In genomic region chr10:21500578-21500910, GRCh38 we compare ENCODE assay signal across 12 cellular contexts. TPM values are rescaled to one million over a fixed set of nuclear protein-coding genes. Genes with fewer than 3 reads are reported as not detected.
DNase-seq lines count a peak whose midpoint lies in the region; ATAC-seq and TF ChIP-seq lines count a peak whose summit lies in the region.
"Had no signal": no experiment of that assay in that cellular context is flagged by ENCODE, and none has a peak within 500 bp of the region (broad histone marks: within the 10 kb centered on the region; RNA-seq: fewer than 3 reads in every experiment).

No MANE protein-coding gene starts in this region.

- no peaks in the 10 kb centered on the region for H3K36me3 ChIP-seq in liver (ENCODE audit: control insufficient read depth in 4 of 4, insufficient read depth in 3 of 4, low read depth in 1 of 4, low read length in 3 of 4)
- no peaks in the 10 kb centered on the region for H3K36me3 ChIP-seq in skeletal muscle satellite cell (ENCODE audit: insufficient read depth, low read length)
- no peaks in the 10 kb centered on the region for H3K36me3 ChIP-seq in colonic mucosa

- peaks cover 5 to 80% (median 57%) of the 10 kb centered on the region in 4 donors for H3K4me1 ChIP-seq in liver (ENCODE audit: control insufficient read depth in 4 of 4, insufficient read depth in 4 of 4, low read length in 3 of 4)
- peaks cover 3% of the 10 kb centered on the region for H3K4me1 ChIP-seq in skeletal muscle satellite cell (ENCODE audit: control insufficient read depth, insufficient read depth, low read length)
- no peaks in the 10 kb centered on the region for H3K4me1 ChIP-seq in colonic mucosa

- DNase-seq in globus pallidus (ENCODE audit: low spot score) (no peak), SK-N-DZ (ENCODE audit: low spot score) (no peak), colonic mucosa (no peak)
- DNase-seq: kidney glomerular epithelial cell, NCI-H226, occipital lobe had no signal

- TF ChIP-seq CTCF in GM12875 (IDR thresholded peaks at IDR 0.05; ENCODE audit: borderline replicate concordance, insufficient read depth, low read depth, low read length) = no peak
- no peak for TF ChIP-seq CTCF in brain (conservative IDR thresholded peaks at IDR 0.05)
- TF ChIP-seq CTCF in liver (IDR thresholded peaks at IDR 0.05; ENCODE audit: low read depth, low read length, missing input control) = no peak
- TF ChIP-seq CTCF in colonic mucosa (IDR thresholded peaks at IDR 0.05) = no peak

- H3K9me3 ChIP-seq in liver (ENCODE audit: control insufficient read depth in 4 of 4, low read length in 3 of 4) (no peaks in the 10 kb centered on the region), skeletal muscle satellite cell (replicated peaks; ENCODE audit: low read length) (no peaks in the 10 kb centered on the region), colonic mucosa (no peaks in the 10 kb centered on the region)

- peak overlapping the region; percentile 63 for H3K4me2 ChIP-seq in skeletal muscle satellite cell (ENCODE audit: low read length)

- H3K36me3 Mint-ChIP-seq in brain = no peaks in the 10 kb centered on the region
- H3K36me3 Mint-ChIP-seq: activated naive CD4-positive, alpha-beta T cell treated with anti-CD3 and anti-CD28 coated beads, Interleukin-2, amount 10 ng/mL, durations not matched to agents 7 days and 5 days had no signal

- H3K9ac ChIP-seq in liver (ENCODE audit: low read depth in 1 of 2, low read length in 2 of 2) = peak overlapping the region in 1 of 2 donors; percentile 49
- no peak overlapping the region for H3K9ac ChIP-seq in skeletal muscle satellite cell (ENCODE audit: low read depth, low read length)
- no peak overlapping the region for H3K9ac ChIP-seq in colonic mucosa (ENCODE audit: low read depth in 2 of 2, low read length in 2 of 2)

- TF ChIP-seq RAD21 in liver (IDR thresholded peaks at IDR 0.05) = no peak

- H3K4me3 ChIP-seq in GM12875 (ENCODE audit: low read depth, low read length) (peak overlapping the region; percentile 40), liver (ENCODE audit: low read depth in 1 of 3, low read length in 3 of 3) (peak overlapping the region in 2 of 3 donors; percentile 52 to 58), skeletal muscle satellite cell (ENCODE audit: low read length) (no peak overlapping the region), colonic mucosa (no peak overlapping the region)

- no peak for ATAC-seq in GM18858 (IDR thresholded peaks at IDR 0.05; ENCODE audit: unreplicated experiment)

- no peaks in the 10 kb centered on the region for H3K9me3 Mint-ChIP-seq in brain
- H3K9me3 Mint-ChIP-seq: activated naive CD4-positive, alpha-beta T cell treated with anti-CD3 and anti-CD28 coated beads, Interleukin-2, amount 10 ng/mL, durations not matched to agents 7 days and 5 days had no signal

- H3K27me3 ChIP-seq in liver (ENCODE audit: control insufficient read depth in 4 of 4, insufficient read depth in 4 of 4, low read length in 3 of 4) (no peaks in the 10 kb centered on the region), skeletal muscle satellite cell (ENCODE audit: control insufficient read depth, insufficient read depth, low read length) (peaks cover 19% of the 10 kb centered on the region), colonic mucosa (peaks cover 32% of the 10 kb centered on the region)

- H3K27me3 Mint-ChIP-seq in brain = peaks cover 32% of the 10 kb centered on the region

- peak overlapping the region in 4 of 5 experiments; percentile 42 to 88 (median 73) for H3K4me3 Mint-ChIP-seq in brain
- H3K4me3 Mint-ChIP-seq: activated naive CD4-positive, alpha-beta T cell treated with anti-CD3 and anti-CD28 coated beads, Interleukin-2, amount 10 ng/mL, durations not matched to agents 7 days and 5 days had no signal

- intact Hi-C loops in colonic mucosa (cut with DNase I) = no loop called here

- peaks cover 70% of the 10 kb centered on the region for H3K4me1 Mint-ChIP-seq in brain

- H3K27ac ChIP-seq in liver (ENCODE audit: low read depth in 1 of 2, low read length in 2 of 2) (peak overlapping the region; percentile 72 to 83), colonic mucosa (no peak overlapping the region)

- peak overlapping the region in 3 of 5 experiments; percentile 38 to 80 (median 80) for H3K27ac Mint-ChIP-seq in brain
- H3K27ac Mint-ChIP-seq: activated naive CD4-positive, alpha-beta T cell treated with anti-CD3 and anti-CD28 coated beads, Interleukin-2, amount 10 ng/mL, durations not matched to agents 7 days and 5 days had no signal

- 31% methylated on average over 14 of the region's 14 CpGs for WGBS in liver

TF ChIP-seq in liver, 16 proteins besides CTCF, POLR2A, EP300 and RAD21:
- TF ChIP-seq JUND (IDR thresholded peaks at IDR 0.05) (no peak), YY1 (IDR thresholded peaks at IDR 0.05) (no peak), TAF1 (conservative IDR thresholded peaks at IDR 0.05) (no peak), HNF4G (IDR thresholded peaks at IDR 0.05) (no peak), FOXA2 (IDR thresholded peaks at IDR 0.05) (no peak), REST (IDR thresholded peaks at IDR 0.05) (no peak), GABPA (IDR thresholded peaks at IDR 0.05 in 1 of 2, conservative IDR thresholded peaks at IDR 0.05 in 1 of 2) (no peak), FOXA1 (IDR thresholded peaks at IDR 0.05) (no peak), HNF4A (conservative IDR thresholded peaks at IDR 0.05) (no peak), ATF3 (IDR thresholded peaks at IDR 0.05) (no peak)

RNA-seq across cellular contexts. Expression of gene SKIDA1, which starts 24.9 kb away (rescaled TPM):
- 0.46 TPM for polyA plus RNA-seq in brain (ENCODE audit: insufficient read depth, low read depth, low replicate concordance)
- total RNA-seq in liver = 1 to 10 TPM; 2.3 to 2.6 TPM
- polyA plus RNA-seq in liver = under 1 TPM; 0.63 to 0.84 TPM
- total RNA-seq in skeletal muscle satellite cell (2012; rRNA removed) = 0.25 and 0.44 TPM in 2 replicates
- 8.1 and 9.6 TPM in 2 replicates for polyA plus RNA-seq in SK-N-DZ (2014; cell fraction: cytosol; rRNA removed)
- polyA plus RNA-seq in SK-N-DZ (2014; cell fraction: nucleus; rRNA removed) = 5.6 and 9.0 TPM in 2 replicates
- total RNA-seq in colonic mucosa = under 1 TPM; 0.10 to 0.45 TPM

RNA-seq across cellular contexts. Expression of gene MLLT10, which starts 33.5 kb away (rescaled TPM):
- polyA plus RNA-seq in brain (ENCODE audit: insufficient read depth, low read depth, low replicate concordance) (17.4 TPM), liver (10 to 100 TPM; 11.9 to 13.9 TPM)
- total RNA-seq in liver (10 to 100 TPM; 31.4 to 47.4 TPM), colonic mucosa (10 to 100 TPM; 17.8 to 25.1 TPM)
- total RNA-seq in skeletal muscle satellite cell (2012; rRNA removed) = 21.0 and 29.3 TPM in 2 replicates
- polyA plus RNA-seq in SK-N-DZ (2014; cell fraction: cytosol; rRNA removed) = 24.0 and 28.9 TPM in 2 replicates
- 36.8 and 39.1 TPM in 2 replicates for polyA plus RNA-seq in SK-N-DZ (2014; cell fraction: nucleus; rRNA removed)

Comparison
In these comparisons a context has a peak if more than half of its experiments do, and no peak if none do; other contexts are left out.
1. H3K4me3 ChIP-seq: peak in GM12875 (single experiment) and liver (2 of 3); none in skeletal muscle satellite cell (single experiment) and colonic mucosa (single experiment).